ENCODE assay signal across 12 cellular contexts in the genomic region with DNA sequence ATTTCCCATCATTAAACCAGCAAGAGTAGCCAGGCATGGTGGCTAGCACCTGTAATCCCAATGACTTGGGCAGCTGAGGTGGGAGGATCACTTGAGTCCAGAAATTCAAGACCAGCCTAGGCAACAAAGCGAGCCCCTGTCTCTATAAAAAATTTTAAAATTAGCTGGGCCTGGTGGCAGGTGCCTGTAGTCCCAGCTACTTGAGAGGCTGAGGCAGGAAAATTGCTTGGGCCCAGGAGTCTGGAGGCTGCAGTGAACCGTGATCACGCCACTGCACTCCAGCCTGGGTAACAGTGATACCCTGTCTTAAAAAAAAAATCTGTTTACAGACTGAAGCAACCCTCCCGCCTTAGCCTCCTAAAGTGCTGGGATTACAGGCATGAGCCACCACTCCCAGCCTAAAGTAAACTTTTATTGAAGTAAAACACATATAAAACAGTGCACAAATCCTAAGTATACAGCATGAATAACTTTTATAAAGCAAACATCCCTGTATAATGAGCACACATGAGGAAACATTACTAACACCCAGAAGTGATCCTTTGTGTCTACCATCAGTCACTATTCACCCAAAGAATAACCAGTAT. TPM values are rescaled to one million over a fixed set of nuclear protein-coding genes. Genes with fewer than 3 reads are reported as not detected.
A peak's percentile ranks its signal among the peaks of the same experiment; 100 is the strongest.
DNase-seq lines count a peak whose midpoint lies in the region; ATAC-seq and TF ChIP-seq lines count a peak whose summit lies in the region.
"Had no signal": no experiment of that assay in that cellular context is flagged by ENCODE, and none has a peak within 500 bp of the region (broad histone marks: within the 10 kb centered on the region; RNA-seq: fewer than 3 reads in every experiment).

No MANE protein-coding gene starts in this region.

- no peaks in the 10 kb centered on the region for H3K27me3 ChIP-seq in CD4-positive, CD25-positive, alpha-beta regulatory T cell (ENCODE audit: control insufficient read depth, insufficient read depth, low read length)
- H3K27me3 ChIP-seq in DOHH2 (ENCODE audit: control insufficient read depth, low read length) (no peaks in the 10 kb centered on the region), adrenal gland (no peaks in the 10 kb centered on the region), mammary epithelial cell (ENCODE audit: insufficient read depth, low read length) (no peaks in the 10 kb centered on the region)
- H3K27me3 ChIP-seq: gastroesophageal sphincter had no signal

- no peak for TF ChIP-seq POLR2A in adrenal gland (IDR thresholded peaks at IDR 0.05)

- POLR2A ChIA-PET in activated CD8-positive, alpha-beta T cell treated with anti-CD3 and anti-CD28 coated beads for 36 hours (lab: Charles Lee): interaction anchor here (0.8 to 14.1 kb wide), 7 partner anchors 9 to 95 kb away, joined by 3 to 176 read pairs (median 8); a partner anchor contains a TSS

- BruUV-seq in mammary epithelial cell (replicated peaks; lab: Mats Ljungman, UMichigan): no TSS peak

- WGBS in adrenal gland, 4 donors: 91 to 98% (median 94%) methylated on average over 4 of the region's 4 CpGs
- WGBS in mammary epithelial cell (ENCODE audit: low coverage, missing lambda C conversion rate): 88% methylated on average over 4 of the region's 4 CpGs

- peaks cover 24 to 71% (median 48%) of the 10 kb centered on the region in 4 donors for H3K4me1 Mint-ChIP-seq in CD4-positive, CD25-positive, alpha-beta regulatory T cell
- H3K4me1 Mint-ChIP-seq in activated CD8-positive, alpha-beta T cell treated with anti-CD3 and anti-CD28 coated beads for 36 hours (ENCODE audit: low read depth): peaks cover 77% of the 10 kb centered on the region

- H3K79me2 ChIP-seq in DOHH2 (ENCODE audit: control insufficient read depth, low read length) (no peaks in the 10 kb centered on the region), mammary epithelial cell (ENCODE audit: insufficient read depth, low read length) (no peaks in the 10 kb centered on the region)

- DNase-seq in CD4-positive, CD25-positive, alpha-beta regulatory T cell: no peak
- DNase-seq in activated CD8-positive, alpha-beta T cell treated with anti-CD3 and anti-CD28 coated beads for 36 hours: no peak
- DNase-seq in mucosa of descending colon (peak in 1 of 3 donors; percentile 31), midbrain (lab: John Stamatoyannopoulos, UW) (no peak), adrenal gland (no peak), mammary epithelial cell (no peak)
- DNase-seq: NCI-H446 treated with DMSO at 0.1 percent for 48 hours, WERI-Rb-1 had no signal

- no peak overlapping the region for H3K9ac ChIP-seq in mammary epithelial cell (ENCODE audit: insufficient read depth, low read length)

- H3K4me3 ChIP-seq in CD4-positive, CD25-positive, alpha-beta regulatory T cell (ENCODE audit: low read depth, low read length): peak overlapping the region; percentile 74
- peak overlapping the region; percentile 63 for H3K4me3 ChIP-seq in DOHH2 (ENCODE audit: low read length)
- H3K4me3 ChIP-seq in mucosa of descending colon: no peak overlapping the region
- no peak overlapping the region for H3K4me3 ChIP-seq in adrenal gland
- H3K4me3 ChIP-seq in mammary epithelial cell (replicated peaks in 1 of 3; ENCODE audit: insufficient read depth in 1 of 3, low read depth in 2 of 3, low read length in 3 of 3): no peak overlapping the region
- H3K4me3 ChIP-seq: gastroesophageal sphincter had no signal

- peak overlapping the region; percentile 98 to 99 (median 98) for H3K27ac Mint-ChIP-seq in CD4-positive, CD25-positive, alpha-beta regulatory T cell
- peak overlapping the region; percentile 99 for H3K27ac Mint-ChIP-seq in activated CD8-positive, alpha-beta T cell treated with anti-CD3 and anti-CD28 coated beads for 36 hours

- no peaks in the 10 kb centered on the region for H3K9me3 Mint-ChIP-seq in CD4-positive, CD25-positive, alpha-beta regulatory T cell
- H3K9me3 Mint-ChIP-seq in activated CD8-positive, alpha-beta T cell treated with anti-CD3 and anti-CD28 coated beads for 36 hours: no peaks in the 10 kb centered on the region

- ATAC-seq in CD4-positive, CD25-positive, alpha-beta regulatory T cell (ENCODE audit: low read depth in 2 of 2): no peak
- no peak for ATAC-seq in activated CD8-positive, alpha-beta T cell treated with anti-CD3 and anti-CD28 coated beads for 36 hours
- ATAC-seq in mucosa of descending colon (peak; percentile 88), GM18861 (IDR thresholded peaks at IDR 0.05; ENCODE audit: unreplicated experiment) (no peak)
- ATAC-seq: gastroesophageal sphincter, Right ventricle myocardium inferior had no signal

- in situ Hi-C loops in mammary epithelial cell (cut with MboI; ENCODE audit: low sequenced_read_pairs in 2 of 2): no loop called here

- TF ChIP-seq CTCF in DOHH2 (IDR thresholded peaks at IDR 0.05; ENCODE audit: low read depth, low read length, poor library complexity, severe bottlenecking): no peak
- TF ChIP-seq CTCF in activated CD8-positive, alpha-beta T cell treated with anti-CD3 and anti-CD28 coated beads for 36 hours (IDR thresholded peaks at IDR 0.05): no peak
- no peak for TF ChIP-seq CTCF in mucosa of descending colon (IDR thresholded peaks at IDR 0.05)
- no peak for TF ChIP-seq CTCF in adrenal gland (IDR thresholded peaks at IDR 0.05)
- no peak for TF ChIP-seq CTCF in mammary epithelial cell (conservative IDR thresholded peaks at IDR 0.05 in 1 of 2, IDR thresholded peaks at IDR 0.05 in 1 of 2; ENCODE audit: extremely low read depth in 1 of 2, insufficient read depth in 1 of 2, low read depth in 1 of 2, low read length in 2 of 2)

- H3K36me3 ChIP-seq in CD4-positive, CD25-positive, alpha-beta regulatory T cell (ENCODE audit: control insufficient read depth, insufficient read depth, low read length): no peaks in the 10 kb centered on the region
- H3K36me3 ChIP-seq in DOHH2 (ENCODE audit: control insufficient read depth, low read length) (no peaks in the 10 kb centered on the region), mucosa of descending colon (ENCODE audit: low read depth) (no peaks in the 10 kb centered on the region), adrenal gland (replicated peaks in 1 of 2) (no peaks in the 10 kb centered on the region), mammary epithelial cell (ENCODE audit: insufficient read depth, low read length) (no peaks in the 10 kb centered on the region)
- H3K36me3 ChIP-seq: WERI-Rb-1 had no signal

- peaks cover 11% of the 10 kb centered on the region for H3K36me3 Mint-ChIP-seq in CD4-positive, CD25-positive, alpha-beta regulatory T cell
- H3K36me3 Mint-ChIP-seq in activated CD8-positive, alpha-beta T cell treated with anti-CD3 and anti-CD28 coated beads for 36 hours (ENCODE audit: low read depth): peaks cover 12% of the 10 kb centered on the region

- no peaks in the 10 kb centered on the region for H4K20me1 ChIP-seq in DOHH2 (ENCODE audit: control insufficient read depth, insufficient read depth, low read depth, low read length)
- no peaks in the 10 kb centered on the region for H4K20me1 ChIP-seq in mammary epithelial cell (ENCODE audit: insufficient read depth, low read length)

- peak overlapping the region; percentile 77 to 88 (median 80) for H3K4me3 Mint-ChIP-seq in CD4-positive, CD25-positive, alpha-beta regulatory T cell
- peak overlapping the region; percentile 74 for H3K4me3 Mint-ChIP-seq in activated CD8-positive, alpha-beta T cell treated with anti-CD3 and anti-CD28 coated beads for 36 hours

- H3K4me2 ChIP-seq in DOHH2 (ENCODE audit: low read length) (peak overlapping the region; percentile 85), mammary epithelial cell (ENCODE audit: insufficient read depth, low read depth, low read length) (no peak overlapping the region)

- no peak overlapping the region for H2AFZ ChIP-seq in mammary epithelial cell (ENCODE audit: low read depth, low read length)

- H3F3A ChIP-seq in DOHH2 (ENCODE audit: control insufficient read depth, insufficient read depth): peaks cover 63% of the 10 kb centered on the region

- H3K4me1 ChIP-seq in CD4-positive, CD25-positive, alpha-beta regulatory T cell (ENCODE audit: control insufficient read depth, insufficient read depth, low read length, poor library complexity, severe bottlenecking): peaks cover 58% of the 10 kb centered on the region
- H3K4me1 ChIP-seq in DOHH2 (ENCODE audit: control insufficient read depth, low read length) (peaks cover 96% of the 10 kb centered on the region), mucosa of descending colon (ENCODE audit: low read depth) (peaks cover 4% of the 10 kb centered on the region), adrenal gland (replicated peaks in 1 of 2) (no peaks in the 10 kb centered on the region), mammary epithelial cell (ENCODE audit: insufficient read depth, low read length) (no peaks in the 10 kb centered on the region)
- H3K4me1 ChIP-seq: gastroesophageal sphincter had no signal

- H3K9me3 ChIP-seq in CD4-positive, CD25-positive, alpha-beta regulatory T cell (ENCODE audit: control insufficient read depth in 2 of 2, low read length in 2 of 2): no peaks in the 10 kb centered on the region
- H3K9me3 ChIP-seq in DOHH2 (ENCODE audit: control insufficient read depth, insufficient read depth, low read length): no peaks in the 10 kb centered on the region
- no peaks in the 10 kb centered on the region for H3K9me3 ChIP-seq in mucosa of descending colon
- H3K9me3 ChIP-seq in adrenal gland (replicated peaks in 1 of 3): no peaks in the 10 kb centered on the region
- H3K9me3 ChIP-seq in mammary epithelial cell (replicated peaks; ENCODE audit: insufficient read depth, low read length): no peaks in the 10 kb centered on the region
- H3K9me3 ChIP-seq: gastroesophageal sphincter had no signal

- peak overlapping the region; percentile 97 for H3K27ac ChIP-seq in CD4-positive, CD25-positive, alpha-beta regulatory T cell (ENCODE audit: insufficient read depth, low read length, poor library complexity, severe bottlenecking)
- H3K27ac ChIP-seq in DOHH2 (ENCODE audit: low read depth, low read length): peak overlapping the region; percentile 97
- no peak overlapping the region for H3K27ac ChIP-seq in adrenal gland
- no peak overlapping the region for H3K27ac ChIP-seq in mammary epithelial cell (ENCODE audit: insufficient read depth, low read depth, low read length)
- H3K27ac ChIP-seq: gastroesophageal sphincter, WERI-Rb-1 had no signal

- CTCF ChIA-PET in activated CD8-positive, alpha-beta T cell treated with anti-CD3 and anti-CD28 coated beads for 36 hours (lab: Charles Lee): interaction anchor here (1.1 to 2.2 kb wide), 4 partner anchors 9 to 32 kb away, joined by 4 to 9 read pairs (median 4); no protein-coding TSS in a partner anchor
- CTCF ChIA-PET in mammary epithelial cell (lab: Charles Lee; ENCODE audit: low non-redundant PET): no interaction called here

- intact Hi-C loops in activated CD8-positive, alpha-beta T cell treated with anti-CD3 and anti-CD28 coated beads for 36 hours (cut with micrococcal nuclease): no loop called here
- intact Hi-C loops in mucosa of descending colon (cut with DNase I, micrococcal nuclease): no loop called here
- intact Hi-C loops in adrenal gland (cut with DNase I): no loop called here
- intact Hi-C loops in mammary epithelial cell (cut with micrococcal nuclease): no loop called here

- no peaks in the 10 kb centered on the region for H3K9me2 ChIP-seq in DOHH2 (replicated peaks; ENCODE audit: control insufficient read depth, low read length)

- dilution Hi-C loops in mammary epithelial cell (cut with HindIII; ENCODE audit: low sequenced_read_pairs): no loop called here

- no peaks in the 10 kb centered on the region for H3K27me3 Mint-ChIP-seq in CD4-positive, CD25-positive, alpha-beta regulatory T cell
- no peaks in the 10 kb centered on the region for H3K27me3 Mint-ChIP-seq in activated CD8-positive, alpha-beta T cell treated with anti-CD3 and anti-CD28 coated beads for 36 hours

RNA-seq across cellular contexts. Expression of a gene that starts 12.6 kb away (rescaled TPM):
- total RNA-seq in CD4-positive, CD25-positive, alpha-beta regulatory T cell: 5.6 TPM
- polyA plus RNA-seq in CD4-positive, CD25-positive, alpha-beta regulatory T cell: under 1 TPM; 0.16 to 0.34 (median 0.24) TPM
- total RNA-seq in activated CD8-positive, alpha-beta T cell treated with anti-CD3 and anti-CD28 coated beads for 36 hours: 1 to 10 TPM; 1.5 to 2.2 TPM
- total RNA-seq in mucosa of descending colon (1 to 10 TPM in 2 of 3 donors, under 1 TPM in 1; 0.90 to 2.8 (median 2.2) TPM), adrenal gland (1 to 10 TPM in 5 of 8 donors, under 1 TPM in 3; 0.36 to 4.0 (median 1.4) TPM), mammary epithelial cell (1 to 10 TPM in 1 of 2 donors, under 1 TPM in 1; 0.99 to 1.2 TPM)
- polyA plus RNA-seq in adrenal gland (1 to 10 TPM in 2 of 3 donors, under 1 TPM in 1; 0.53 to 6.3 (median 4.7) TPM), mammary epithelial cell (0.28 TPM)
- polyA minus RNA-seq in mammary epithelial cell: not detected

RNA-seq across cellular contexts. Expression of a gene that starts 13.6 kb away (rescaled TPM):
- 850 TPM for total RNA-seq in CD4-positive, CD25-positive, alpha-beta regulatory T cell
- 1,000 to 10,000 TPM; 1,262 to 2,276 (median 1,740) TPM for polyA plus RNA-seq in CD4-positive, CD25-positive, alpha-beta regulatory T cell
- 100 to 1,000 TPM; 244 to 252 TPM for total RNA-seq in activated CD8-positive, alpha-beta T cell treated with anti-CD3 and anti-CD28 coated beads for 36 hours
- total RNA-seq in mucosa of descending colon (10 to 100 TPM; 36.4 to 61.3 (median 39.9) TPM), adrenal gland (100 to 1,000 TPM in 1 of 8 donors, 10 to 100 TPM in 7; 21.4 to 117 (median 46.2) TPM), mammary epithelial cell (under 1 TPM; 0.73 to 0.83 TPM)
- polyA plus RNA-seq in adrenal gland (10 to 100 TPM; 26.0 to 91.3 (median 44.2) TPM), mammary epithelial cell (4.7 TPM)
- 11.0 TPM for polyA minus RNA-seq in mammary epithelial cell

RNA-seq across cellular contexts. Expression of a gene that starts 45.4 kb away (rescaled TPM):
- total RNA-seq in CD4-positive, CD25-positive, alpha-beta regulatory T cell: not detected
- under 1 TPM in 2 of 4 donors, not detected in 2; 0.32 to 0.33 TPM for polyA plus RNA-seq in CD4-positive, CD25-positive, alpha-beta regulatory T cell
- total RNA-seq in activated CD8-positive, alpha-beta T cell treated with anti-CD3 and anti-CD28 coated beads for 36 hours: under 1 TPM in 1 of 2 experiments, not detected in 1; 0.18 TPM
- total RNA-seq in mucosa of descending colon (not detected), adrenal gland (under 1 TPM in 4 of 8 donors, not detected in 4; 0.14 to 0.65 (median 0.46) TPM), mammary epithelial cell (not detected)
- polyA plus RNA-seq in adrenal gland (under 1 TPM; 0.16 to 0.34 (median 0.27) TPM), mammary epithelial cell (not detected)
- polyA minus RNA-seq in mammary epithelial cell: not detected
- total RNA-seq: gastroesophageal sphincter, Right ventricle myocardium inferior had no signal

Comparison
In these comparisons a context has a peak if more than half of its experiments do, and no peak if none do; other contexts are left out.
1. H3K27ac ChIP-seq: peak in CD4-positive, CD25-positive, alpha-beta regulatory T cell (single experiment) and DOHH2 (single experiment); none in adrenal gland (0 of 5) and mammary epithelial cell (single experiment).
2. H3K4me3 ChIP-seq: peak in CD4-positive, CD25-positive, alpha-beta regulatory T cell (single experiment) and DOHH2 (single experiment); none in mucosa of descending colon (single experiment), adrenal gland (0 of 4) and mammary epithelial cell (0 of 3).
3. RNA of a gene that starts 13.6 kb away (total RNA-seq): 850 TPM in CD4-positive, CD25-positive, alpha-beta regulatory T cell (single experiment), 244 to 252 TPM in activated CD8-positive, alpha-beta T cell treated with anti-CD3 and anti-CD28 coated beads for 36 hours, 21.4 to 117 TPM in adrenal gland and 36.4 to 61.3 TPM in mucosa of descending colon; 0.73 to 0.83 TPM in mammary epithelial cell; every median in the first group is over 10 times any median in the second.